In the genomic region with DNA sequence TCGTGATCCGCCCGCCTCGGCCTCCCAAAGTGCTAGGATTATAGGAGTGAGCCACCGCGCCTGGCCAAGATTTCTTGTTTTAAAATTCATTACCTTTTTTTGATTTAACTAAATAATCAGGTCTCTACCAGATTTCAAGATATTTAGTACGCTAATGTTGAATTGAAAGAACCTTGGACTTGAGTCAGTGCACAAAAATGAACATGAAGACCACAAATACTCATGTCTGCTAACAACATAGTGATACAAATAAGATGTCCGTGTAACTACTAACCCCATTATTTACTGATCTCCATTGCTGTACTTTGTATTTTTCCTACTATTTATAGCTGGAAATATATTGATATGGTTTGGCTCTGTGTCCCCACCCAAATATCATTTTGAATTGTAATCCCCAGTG, we compare ENCODE assay signal across 16 cellular contexts. TPM values are rescaled to one million over a fixed set of nuclear protein-coding genes. Genes with fewer than 3 reads are reported as not detected.
A peak's percentile ranks its signal among the peaks of the same experiment; 100 is the strongest.
DNase-seq lines count a peak whose midpoint lies in the region; FAIRE-seq and TF ChIP-seq lines count a peak whose summit lies in the region.
"Had no signal": no experiment of that assay in that cellular context is flagged by ENCODE, and none has a peak within 500 bp of the region (broad histone marks: within the 10 kb centered on the region; RNA-seq: fewer than 3 reads in every experiment).

No MANE protein-coding gene starts in this region.

- H3K27me3 ChIP-seq in astrocyte (ENCODE audit: insufficient read depth, low read length) (no peaks in the 10 kb centered on the region), transverse colon (no peaks in the 10 kb centered on the region), prostate gland (replicated peaks; ENCODE audit: insufficient read depth) (no peaks in the 10 kb centered on the region)

- no peak overlapping the region for H3K4me3 ChIP-seq in astrocyte (ENCODE audit: insufficient read depth, low read depth, low read length)
- no peak overlapping the region for H3K4me3 ChIP-seq in transverse colon
- no peak overlapping the region for H3K4me3 ChIP-seq in prostate gland
- H3K4me3 ChIP-seq: GM23338 had no signal

- H3K79me2 ChIP-seq in astrocyte (ENCODE audit: insufficient read depth, low read length) = peaks cover 90% of the 10 kb centered on the region

- TF ChIP-seq POLR2A in transverse colon (IDR thresholded peaks at IDR 0.05) (no peak), prostate gland (IDR thresholded peaks at IDR 0.05) (no peak)

- H3K4me1 Mint-ChIP-seq in astrocyte (ENCODE audit: low read depth, unreplicated experiment) = peaks cover 19% of the 10 kb centered on the region
- H3K4me1 Mint-ChIP-seq in endothelial cell (ENCODE audit: unreplicated experiment) = peaks cover 47% of the 10 kb centered on the region
- H3K4me1 Mint-ChIP-seq: CD4-positive, alpha-beta memory T cell had no signal

- H3K4me3 Mint-ChIP-seq in astrocyte (ENCODE audit: unreplicated experiment) (no peak overlapping the region), endothelial cell (ENCODE audit: unreplicated experiment) (peak overlapping the region; percentile 73)
- H3K4me3 Mint-ChIP-seq: CD4-positive, alpha-beta memory T cell; GM23338; H9; HFFc6 had no signal

- H3K27me3 Mint-ChIP-seq in astrocyte (ENCODE audit: low read depth, unreplicated experiment) (no peaks in the 10 kb centered on the region), endothelial cell (ENCODE audit: unreplicated experiment) (peaks cover 5% of the 10 kb centered on the region)
- H3K27me3 Mint-ChIP-seq: CD4-positive, alpha-beta memory T cell had no signal

- TF ChIP-seq CTCF in astrocyte (IDR thresholded peaks at IDR 0.05; ENCODE audit: insufficient read depth, low read depth, low read length) = no peak
- no peak for TF ChIP-seq CTCF in endothelial cell (IDR thresholded peaks at IDR 0.05; ENCODE audit: unreplicated experiment)
- no peak for TF ChIP-seq CTCF in transverse colon (IDR thresholded peaks at IDR 0.05)
- TF ChIP-seq CTCF in prostate gland (IDR thresholded peaks at IDR 0.05) = no peak

- in situ Hi-C loops in transverse colon (cut with MboI; ENCODE audit: low pct_ligation_motif_present in 1 of 4, low pct_unique_long_range_greater_than_20kb in 1 of 4, low sequenced_read_pairs in 3 of 4) = no loop called here

- H3K36me3 Mint-ChIP-seq in astrocyte (ENCODE audit: low read depth, unreplicated experiment) = peaks cover 20% of the 10 kb centered on the region
- peaks cover 30% of the 10 kb centered on the region for H3K36me3 Mint-ChIP-seq in endothelial cell (ENCODE audit: low read depth, unreplicated experiment)

- WGBS in transverse colon (ENCODE audit: low coverage in 1 of 2), 2 donors = 96 to 98% methylated on average over 8 of the region's 8 CpGs
- 93% methylated on average over 8 of the region's 8 CpGs for WGBS in prostate gland

- H3K4me1 ChIP-seq in astrocyte (ENCODE audit: insufficient read depth, low read length) = no peaks in the 10 kb centered on the region
- peaks cover 11 to 66% (median 43%) of the 10 kb centered on the region in 4 donors for H3K4me1 ChIP-seq in transverse colon
- H3K4me1 ChIP-seq in prostate gland (replicated peaks) = no peaks in the 10 kb centered on the region

- peaks cover 4% of the 10 kb centered on the region for H3K9me3 Mint-ChIP-seq in astrocyte (ENCODE audit: unreplicated experiment)
- H3K9me3 Mint-ChIP-seq in endothelial cell (ENCODE audit: unreplicated experiment) = no peaks in the 10 kb centered on the region
- H3K9me3 Mint-ChIP-seq: CD4-positive, alpha-beta memory T cell; HFFc6 had no signal

- no peak overlapping the region for H3K9ac ChIP-seq in astrocyte (ENCODE audit: low read length)

- intact Hi-C loops in transverse colon (cut with DNase I; ENCODE audit: low total_unique reads) (no loop called here), prostate gland (cut with DNase I) (no loop called here)

- H3K27ac Mint-ChIP-seq in astrocyte (ENCODE audit: unreplicated experiment) (no peak overlapping the region), endothelial cell (ENCODE audit: unreplicated experiment) (peak overlapping the region; percentile 73)
- H3K27ac Mint-ChIP-seq: CD4-positive, alpha-beta memory T cell; GM23338; H9; HFFc6 had no signal

- DNase-seq in astrocyte (ENCODE audit: low read depth) = peak; percentile 51
- no peak for DNase-seq in endothelial cell (ENCODE audit: low spot score)
- no peak for DNase-seq in transverse colon
- DNase-seq in prostate gland (ENCODE audit: low spot score) = no peak
- no peak for DNase-seq in HEK293T (ENCODE audit: extremely low spot score)
- no peak for DNase-seq in DMS153 (lab: John Stamatoyannopoulos, UW)
- DNase-seq: C1 segment of cervical spinal cord; Calu3; CD4-positive, alpha-beta memory T cell; COR-L47; DND-41; H9; HFFc6 had no signal

- H2AFZ ChIP-seq in astrocyte (ENCODE audit: low read depth, low read length) = no peak overlapping the region
- H2AFZ ChIP-seq: GM23338 had no signal

- POLR2A ChIA-PET in HEK293T (lab: Yijun Ruan, JAX) = no interaction called here

- FAIRE-seq in astrocyte (lab: Jason Lieb, UNC) = no peak
- FAIRE-seq: G401.6, GM12892 had no signal

- TF ChIP-seq EP300 in transverse colon (IDR thresholded peaks at IDR 0.05; ENCODE audit: low read depth) = no peak

- H4K20me1 ChIP-seq in astrocyte (ENCODE audit: insufficient read depth, low read length) = peaks cover 88% of the 10 kb centered on the region

- no peak overlapping the region for H3K27ac ChIP-seq in astrocyte (ENCODE audit: low read depth, low read length)
- H3K27ac ChIP-seq in transverse colon = peak overlapping the region; percentile 69 to 82 (median 82)
- H3K27ac ChIP-seq in prostate gland = no peak overlapping the region

- H3K36me3 ChIP-seq in astrocyte (ENCODE audit: insufficient read depth, low read length) (no peaks in the 10 kb centered on the region), transverse colon (no peaks in the 10 kb centered on the region), prostate gland (no peaks in the 10 kb centered on the region)

- CTCF ChIA-PET in HEK293T (lab: Yijun Ruan, JAX) = no interaction called here

- H3K4me2 ChIP-seq in astrocyte (ENCODE audit: low read length) = no peak overlapping the region
- H3K4me2 ChIP-seq: GM23338 had no signal

- H3K9me3 ChIP-seq in astrocyte (ENCODE audit: insufficient read depth, low read depth, low read length) (no peaks in the 10 kb centered on the region), transverse colon (no peaks in the 10 kb centered on the region), prostate gland (no peaks in the 10 kb centered on the region)

TF ChIP-seq in HEK293T, 16 proteins besides CTCF, POLR2A, EP300 and RAD21:
- TF ChIP-seq L3MBTL2 (conservative IDR thresholded peaks at IDR 0.05) = no peak
- no peak for TF ChIP-seq LEF1 (IDR thresholded peaks at IDR 0.05; ENCODE audit: borderline replicate concordance)
- TF ChIP-seq BHLHE40 (IDR thresholded peaks at IDR 0.05; ENCODE audit: borderline replicate concordance) = no peak
- no peak for TF ChIP-seq FOXA1 (IDR thresholded peaks at IDR 0.05)
- no peak for TF ChIP-seq FOXK2 (IDR thresholded peaks at IDR 0.05)
- no peak for TF ChIP-seq ARNT (IDR thresholded peaks at IDR 0.05)
- no peak for TF ChIP-seq FOXM1 (IDR thresholded peaks at IDR 0.05; ENCODE audit: borderline replicate concordance)
- TF ChIP-seq CTBP1 (IDR thresholded peaks at IDR 0.05; ENCODE audit: borderline replicate concordance) = no peak
- TF ChIP-seq SUZ12 (IDR thresholded peaks at IDR 0.05) = no peak
- no peak for TF ChIP-seq ELF4 (IDR thresholded peaks at IDR 0.05)

RNA-seq across cellular contexts. Expression of a gene that starts 16.4 kb away (rescaled TPM):
- total RNA-seq in astrocyte = 229 and 240 TPM in 2 replicates
- 441 TPM for total RNA-seq in endothelial cell (ENCODE audit: unreplicated experiment)
- total RNA-seq in transverse colon = 10 to 100 TPM; 32.9 to 79.5 (median 58.2) TPM
- 100 to 1,000 TPM in 1 of 2 donors, 10 to 100 TPM in 1; 52.5 to 135 TPM for total RNA-seq in prostate gland

Comparison
In these comparisons a context has a peak if more than half of its experiments do, and no peak if none do; other contexts are left out.
1. H3K27ac ChIP-seq: peak in transverse colon (4 of 4); none in astrocyte (single experiment) and prostate gland (0 of 2).